ENCODE assay signal across 8 cellular contexts in the genomic region with DNA sequence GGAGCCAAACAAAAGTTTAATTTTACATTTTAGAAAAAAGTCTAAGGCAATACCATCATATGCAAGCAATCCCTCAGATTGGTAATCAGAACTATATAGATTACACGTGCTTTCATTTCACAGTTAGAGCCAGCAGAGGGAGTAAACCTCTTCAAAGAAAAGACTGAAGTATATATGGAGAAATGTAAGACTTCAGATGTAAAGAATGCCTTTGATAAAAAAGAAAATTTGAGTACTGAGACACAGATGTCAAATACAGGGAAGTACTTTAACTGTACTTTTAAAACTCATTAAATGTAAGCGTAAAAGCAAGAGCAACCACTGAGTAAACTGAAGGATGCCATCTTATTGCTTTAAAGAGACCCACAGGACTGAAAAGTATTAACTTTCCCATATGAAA.
A peak's percentile ranks its signal among the peaks of the same experiment; 100 is the strongest.
DNase-seq lines count a peak whose midpoint lies in the region; ATAC-seq, FAIRE-seq and TF ChIP-seq lines count a peak whose summit lies in the region.

No MANE protein-coding gene starts in this region.

- intact Hi-C loops in sciatic nerve (cut with DNase I) = no loop called here

- DNase-seq in HEK293T (ENCODE audit: extremely low spot score) (peak; percentile 20), MV-4-11 (lab: John Stamatoyannopoulos, UW) (peak; percentile 76), T-cell (peak in 8 of 34 experiments; percentile 7 to 19 (median 14)), fibroblast of lung (ENCODE audit: low read depth in 2 of 2) (peak; percentile 60 to 87), renal cortical epithelial cell (ENCODE audit: low read depth) (peak; percentile 64), sciatic nerve (ENCODE audit: low spot score) (no peak)

- CTCF ChIA-PET in HEK293T (lab: Yijun Ruan, JAX) (no interaction called here), T-cell (lab: Charles Lee) (no interaction called here)

- ATAC-seq in T-cell (replicated peaks in 1 of 4) (peak in 3 of 4 experiments; percentile 81 to 95 (median 85)), sciatic nerve (no peak)

- H3K9me3 Mint-ChIP-seq in T-cell = no peaks in the 10 kb centered on the region

- H3K4me3 ChIP-seq in fibroblast of lung (replicated peaks in 1 of 4; ENCODE audit: control extremely low read depth in 1 of 4, insufficient read depth in 1 of 4, low read depth in 3 of 4, low read length in 4 of 4) = no peak overlapping the region

- TF ChIP-seq CTCF in 22Rv1 (IDR thresholded peaks at IDR 0.05) (peak; percentile 76), fibroblast of lung (conservative IDR thresholded peaks at IDR 0.05 in 1 of 2, IDR thresholded peaks at IDR 0.05 in 1 of 2; ENCODE audit: low read depth in 1 of 2, low read length in 2 of 2) (peak; percentile 19 to 63)

- no peaks in the 10 kb centered on the region for H3K27me3 Mint-ChIP-seq in T-cell

- POLR2A ChIA-PET in HEK293T (lab: Yijun Ruan, JAX) (no interaction called here), T-cell (lab: Charles Lee) (no interaction called here)

- peaks cover 23% of the 10 kb centered on the region for H3K36me3 Mint-ChIP-seq in T-cell

- peak; percentile 34 for FAIRE-seq in G401.6 (lab: Jason Lieb, UNC)

- H3K27me3 ChIP-seq in fibroblast of lung (ENCODE audit: control insufficient read depth, insufficient read depth, low read length) = no peaks in the 10 kb centered on the region

- no peak overlapping the region for H2AFZ ChIP-seq in fibroblast of lung (ENCODE audit: low read length)

- H3K9me3 ChIP-seq in fibroblast of lung (ENCODE audit: control insufficient read depth, insufficient read depth, low read depth, low read length) = no peaks in the 10 kb centered on the region

- no peak overlapping the region for H3K9ac ChIP-seq in fibroblast of lung (ENCODE audit: insufficient read depth, low read length)

- H3K27ac ChIP-seq in 22Rv1 = no peak overlapping the region
- no peak overlapping the region for H3K27ac ChIP-seq in fibroblast of lung (ENCODE audit: insufficient read depth, low read length)

- no peaks in the 10 kb centered on the region for H4K20me1 ChIP-seq in fibroblast of lung (ENCODE audit: control insufficient read depth, extremely low read depth, insufficient read depth, low read length)

- peaks cover 18% of the 10 kb centered on the region for H3K79me2 ChIP-seq in fibroblast of lung (ENCODE audit: control insufficient read depth, insufficient read depth, low read length)

- H3K36me3 ChIP-seq in fibroblast of lung (ENCODE audit: control insufficient read depth, insufficient read depth, low read length) = no peaks in the 10 kb centered on the region

- H3K4me2 ChIP-seq in fibroblast of lung (ENCODE audit: extremely low read depth, insufficient read depth, low read length) = no peak overlapping the region

- peaks cover 9% of the 10 kb centered on the region for H3K4me1 ChIP-seq in fibroblast of lung (ENCODE audit: control insufficient read depth, extremely low read depth, insufficient read depth, low read length)

- H3K27ac Mint-ChIP-seq in T-cell = peak overlapping the region; percentile 39 to 53

- peaks cover 39 to 61% (median 61%) of the 10 kb centered on the region in 3 donors for H3K4me1 Mint-ChIP-seq in T-cell

- no peak overlapping the region for H3K4me3 Mint-ChIP-seq in T-cell

TF ChIP-seq in HEK293T, 16 proteins besides CTCF, POLR2A, EP300 and RAD21:
- TF ChIP-seq, protein P1, sequence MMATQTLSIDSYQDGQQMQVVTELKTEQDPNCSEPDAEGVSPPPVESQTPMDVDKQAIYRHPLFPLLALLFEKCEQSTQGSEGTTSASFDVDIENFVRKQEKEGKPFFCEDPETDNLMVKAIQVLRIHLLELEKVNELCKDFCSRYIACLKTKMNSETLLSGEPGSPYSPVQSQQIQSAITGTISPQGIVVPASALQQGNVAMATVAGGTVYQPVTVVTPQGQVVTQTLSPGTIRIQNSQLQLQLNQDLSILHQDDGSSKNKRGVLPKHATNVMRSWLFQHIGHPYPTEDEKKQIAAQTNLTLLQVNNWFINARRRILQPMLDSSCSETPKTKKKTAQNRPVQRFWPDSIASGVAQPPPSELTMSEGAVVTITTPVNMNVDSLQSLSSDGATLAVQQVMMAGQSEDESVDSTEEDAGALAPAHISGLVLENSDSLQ (IDR thresholded peaks at IDR 0.05) = no peak
- TF ChIP-seq HDGF (IDR thresholded peaks at IDR 0.05; ENCODE audit: borderline replicate concordance) = no peak
- TF ChIP-seq FOXK2 (IDR thresholded peaks at IDR 0.05) = no peak
- no peak for TF ChIP-seq FOXM1 (IDR thresholded peaks at IDR 0.05; ENCODE audit: borderline replicate concordance)
- TF ChIP-seq SUZ12 (IDR thresholded peaks at IDR 0.05) = no peak
- no peak for TF ChIP-seq BHLHE40 (IDR thresholded peaks at IDR 0.05; ENCODE audit: borderline replicate concordance)
- no peak for TF ChIP-seq LEF1 (IDR thresholded peaks at IDR 0.05; ENCODE audit: borderline replicate concordance)
- TF ChIP-seq TARDBP (IDR thresholded peaks at IDR 0.05) = no peak
- no peak for TF ChIP-seq ARNT (IDR thresholded peaks at IDR 0.05)
- no peak for TF ChIP-seq CTBP1 (IDR thresholded peaks at IDR 0.05; ENCODE audit: borderline replicate concordance)
- TF ChIP-seq ELF4 (IDR thresholded peaks at IDR 0.05) = no peak
- TF ChIP-seq ZNF384 (IDR thresholded peaks at IDR 0.05) = no peak
- no peak for TF ChIP-seq FOXA1 (IDR thresholded peaks at IDR 0.05)
- TF ChIP-seq NFRKB (IDR thresholded peaks at IDR 0.05) = no peak
- no peak for TF ChIP-seq SP1 (IDR thresholded peaks at IDR 0.05)
- TF ChIP-seq L3MBTL2 (conservative IDR thresholded peaks at IDR 0.05) = no peak
